In the genomic region with DNA sequence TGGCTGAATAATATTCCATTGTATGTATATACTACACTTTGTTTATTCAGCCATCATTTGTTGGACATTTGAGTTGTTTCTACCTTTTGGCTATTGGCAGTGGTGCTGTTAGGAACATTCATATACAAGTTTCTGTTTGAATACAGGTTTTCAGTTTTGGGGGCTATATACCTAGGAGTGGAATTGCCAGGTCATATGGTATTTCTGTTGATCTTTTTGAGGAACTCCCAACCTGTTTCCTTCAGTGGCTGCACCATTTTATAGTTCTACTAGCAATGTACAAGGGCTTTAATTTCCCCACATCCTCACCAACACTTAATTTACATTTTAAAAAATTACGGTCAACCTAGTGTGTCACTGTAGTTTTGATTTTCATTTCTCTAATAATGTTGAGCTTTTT, we compare ENCODE assay signal across 32 cellular contexts.
"Had no signal": no experiment of that assay in that cellular context is flagged by ENCODE, and none has a peak within 500 bp of the region (broad histone marks: within the 10 kb centered on the region; RNA-seq: fewer than 3 reads in every experiment).

No MANE protein-coding gene starts in this region.

- H3K27me3 Mint-ChIP-seq: activated CD4-positive, alpha-beta memory T cell treated with anti-CD3 and anti-CD28 coated beads for 36 hours; activated naive CD8-positive, alpha-beta T cell treated with anti-CD3 and anti-CD28 coated beads, Interleukin-2, amount 50 U/mL, for 24 hours; naive B cell; stimulated activated naive CD8-positive, alpha-beta T cell treated with anti-CD3 and anti-CD28 coated beads, Interleukin-15, amount 100 ng/mL, for 72 hours had no signal

- H3K4me3 Mint-ChIP-seq: activated CD4-positive, alpha-beta memory T cell treated with anti-CD3 and anti-CD28 coated beads for 36 hours; activated naive CD8-positive, alpha-beta T cell treated with anti-CD3 and anti-CD28 coated beads, Interleukin-2, amount 50 U/mL, for 24 hours; activated T-helper 1 cell treated with anti-CD3 and anti-CD28 coated beads, Interleukin-12 subunit alpha, Interleukin-12 subunit beta, Interleukin-2, Interleukin-4 antibody, amounts not matched to agents 30 ng/mL and 10 ng/mL and 1 ng/mL, durations not matched to agents 14 hours and 24 hours and 36 hours; mesothelial cell of epicardium; nephron progenitor cell; stimulated activated effector memory CD8-positive, alpha-beta T cell treated with anti-CD3 and anti-CD28 coated beads, Interleukin-12 subunit alpha, Interleukin-12 subunit beta, amount 100 ng/mL, for 72 hours; stimulated activated naive CD8-positive, alpha-beta T cell treated with anti-CD3 and anti-CD28 coated beads, Interleukin-15, amount 100 ng/mL, for 72 hours had no signal

- ATAC-seq: activated CD4-positive, CD25-positive, alpha-beta regulatory T cell treated with anti-CD3 and anti-CD28 coated beads, Interleukin-2, amount 50 U/mL, for 24 hours; activated naive CD8-positive, alpha-beta T cell treated with anti-CD3 and anti-CD28 coated beads, Interleukin-2, amount 50 U/mL, for 24 hours; left cardiac atrium; left ventricle myocardium superior; pancreas; sciatic nerve; stimulated activated effector memory CD8-positive, alpha-beta T cell treated with anti-CD3 and anti-CD28 coated beads, Interleukin-12 subunit alpha, Interleukin-12 subunit beta, amount 100 ng/mL, for 72 hours; stimulated activated naive CD8-positive, alpha-beta T cell treated with anti-CD3 and anti-CD28 coated beads, Interleukin-15, amount 100 ng/mL, for 72 hours had no signal

- H3K27ac ChIP-seq: esophagus muscularis mucosa, pancreas, prostate gland, skin epidermis, upper lobe of left lung, vagina, WERI-Rb-1 had no signal

- H3K9me3 ChIP-seq: esophagus muscularis mucosa, pancreas, prostate gland, thyroid gland, upper lobe of left lung, vagina had no signal

- H3K27me3 ChIP-seq: esophagus muscularis mucosa, pancreas, thyroid gland, upper lobe of left lung, vagina had no signal

- H3K27ac Mint-ChIP-seq: activated CD4-positive, alpha-beta memory T cell treated with anti-CD3 and anti-CD28 coated beads for 36 hours; activated naive CD8-positive, alpha-beta T cell treated with anti-CD3 and anti-CD28 coated beads, Interleukin-2, amount 50 U/mL, for 24 hours; activated T-helper 1 cell treated with anti-CD3 and anti-CD28 coated beads, Interleukin-12 subunit alpha, Interleukin-12 subunit beta, Interleukin-2, Interleukin-4 antibody, amounts not matched to agents 30 ng/mL and 10 ng/mL and 1 ng/mL, durations not matched to agents 14 hours and 24 hours and 36 hours; stimulated activated effector memory CD8-positive, alpha-beta T cell treated with anti-CD3 and anti-CD28 coated beads, Interleukin-12 subunit alpha, Interleukin-12 subunit beta, amount 100 ng/mL, for 72 hours had no signal

- DNase-seq: activated CD4-positive, alpha-beta memory T cell treated with anti-CD3 and anti-CD28 coated beads for 36 hours; activated CD4-positive, alpha-beta T cell treated with anti-CD3 and anti-CD28 coated beads for 48 hours; activated CD8-positive, alpha-beta memory T cell treated with anti-CD3 and anti-CD28 coated beads, Interleukin-2, amount 50 U/mL, for 4 hours; activated gamma-delta T cell; activated naive CD4-positive, alpha-beta T cell treated with anti-CD3 and anti-CD28 coated beads, Interleukin-2, amount 50 U/mL, for 16 hours; activated naive CD8-positive, alpha-beta T cell treated with anti-CD3 and anti-CD28 coated beads, Interleukin-2, amount 50 U/mL, for 24 hours; activated T-cell treated with anti-CD3 and anti-CD28 coated beads, Interleukin-2, amount 50 U/mL, for 1 hour; amygdala; dermis blood vessel endothelial cell; effector CD4-positive, alpha-beta T cell; left cardiac atrium; left ventricle myocardium superior; naive B cell; nephron progenitor cell; pancreas; retina; stimulated activated CD4-positive, alpha-beta T cell treated with anti-CD3 and anti-CD28 coated beads, Interleukin-4, amount 100 ng/mL, for 24 hours; stimulated activated naive CD8-positive, alpha-beta T cell treated with anti-CD3 and anti-CD28 coated beads, Interleukin-15, amount 100 ng/mL, for 72 hours; substantia nigra; T-helper 1 cell; thyroid gland; WERI-Rb-1 had no signal

- H3K4me1 ChIP-seq: prostate gland had no signal

- H3K4me3 ChIP-seq: esophagus muscularis mucosa, pancreas, prostate gland, skin epidermis, thyroid gland, upper lobe of left lung, vagina had no signal

- H3K36me3 ChIP-seq: pancreas, prostate gland, thyroid gland, WERI-Rb-1 had no signal
